ENCODE assay signal across 8 cellular contexts in the genomic region with DNA sequence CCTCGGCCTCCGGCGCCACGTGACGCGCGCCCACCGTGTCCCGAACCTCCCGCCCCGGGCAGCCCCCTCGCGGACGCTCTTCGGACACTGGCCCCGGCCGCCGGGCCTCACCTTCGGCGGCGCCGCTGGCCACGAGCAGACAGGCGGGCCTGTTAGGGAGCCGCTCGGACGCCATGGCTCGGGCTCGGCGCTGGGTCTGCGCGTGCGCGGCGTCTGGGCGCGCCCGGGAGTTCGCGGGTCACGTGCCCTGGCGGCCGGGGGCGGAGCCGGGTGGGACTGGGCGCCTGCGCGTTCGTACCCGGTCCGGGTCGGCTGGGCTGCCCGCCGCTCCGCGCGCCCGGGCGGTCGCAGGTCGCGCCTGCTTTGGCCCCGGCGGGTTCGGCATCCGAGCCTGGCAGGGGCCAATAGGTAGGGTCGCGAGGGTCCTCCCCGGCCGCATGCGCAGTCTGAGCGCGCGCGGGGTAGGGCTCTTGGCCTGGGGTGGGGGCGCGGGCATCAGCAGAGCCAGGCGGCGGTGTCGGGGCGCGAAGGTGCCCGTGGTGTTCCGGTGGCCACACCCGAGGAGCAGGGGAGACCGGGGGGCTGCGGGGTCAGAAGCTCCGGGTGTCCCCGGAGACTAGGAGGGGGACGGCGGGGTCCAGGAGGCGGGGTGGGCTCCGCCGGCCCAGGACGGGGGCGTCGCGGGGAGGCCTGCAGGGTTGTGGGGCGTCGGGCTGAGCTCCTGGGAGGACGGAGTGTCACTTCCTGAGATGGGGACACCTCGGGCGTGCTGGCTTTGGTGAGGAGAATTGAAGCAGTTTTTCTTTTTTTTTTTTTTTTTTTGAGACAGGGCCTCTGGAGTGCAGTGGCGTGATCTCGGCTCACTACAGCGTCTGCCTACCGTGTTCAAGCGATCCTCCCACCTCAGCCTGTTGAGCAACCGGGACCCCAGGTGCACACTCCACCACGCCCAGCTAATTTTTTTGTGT. TPM values are rescaled to one million over a fixed set of nuclear protein-coding genes. Genes with fewer than 3 reads are reported as not detected.
DNase-seq lines count a peak whose midpoint lies in the region; TF ChIP-seq lines count a peak whose summit lies in the region.

Gene GATD1 (minus strand): TSS at position 200 of the 968 bp plus-strand sequence. CDS start 25 bp downstream, at position 175.

- H3K27ac ChIP-seq in stomach smooth muscle (ENCODE audit: low read length) = no peak within 1 kb of the TSS

- no peaks in the 10 kb centered on the region for H3K27me3 ChIP-seq in stomach smooth muscle (ENCODE audit: control insufficient read depth in 1 of 2, insufficient read depth in 2 of 2, low read length in 2 of 2)

- H3K27me3 Mint-ChIP-seq in neural crest cell (ENCODE audit: low read depth) = no peaks in the 10 kb centered on the region

- H3K4me3 Mint-ChIP-seq in neural crest cell = peak within 1 kb of the TSS; percentile 91

- H3K9me3 Mint-ChIP-seq in neural crest cell = no peaks in the 10 kb centered on the region

- H3K4me3 ChIP-seq in fibroblast of villous mesenchyme (ENCODE audit: low read depth, low read length) = peak within 1 kb of the TSS; percentile 77
- H3K4me3 ChIP-seq in stomach smooth muscle (ENCODE audit: low read length in 2 of 2) = peak within 1 kb of the TSS; percentile 81 to 84

- peak within 1 kb of the TSS; percentile 93 for H3K27ac Mint-ChIP-seq in neural crest cell (ENCODE audit: unreplicated experiment)

- peaks cover 44% of the 10 kb centered on the region for H3K4me1 ChIP-seq in stomach smooth muscle (ENCODE audit: control insufficient read depth, insufficient read depth, low read length)

- DNase-seq in EL = peak; percentile 86
- peak; percentile 51 for DNase-seq in GOT3 (lab: John Stamatoyannopoulos, UW)
- DNase-seq in LoVo (ENCODE audit: low spot score) = peak; percentile 92
- peak; percentile 10 for DNase-seq in SIG-M5 (lab: John Stamatoyannopoulos, UW)
- DNase-seq in activated effector memory CD4-positive, alpha-beta T cell treated with anti-CD3 and anti-CD28 coated beads, Interleukin-2, amount 50 U/mL, for 16 hours = peak; percentile 98
- DNase-seq in fibroblast of villous mesenchyme (ENCODE audit: low read depth) = peak; percentile 83
- DNase-seq in neural crest cell (ENCODE audit: low read depth, low spot score) = peak; percentile 94

- H3K4me1 Mint-ChIP-seq in neural crest cell = peaks cover 26% of the 10 kb centered on the region

- no peaks in the 10 kb centered on the region for H3K36me3 Mint-ChIP-seq in neural crest cell (ENCODE audit: low read depth)

- H3K9ac ChIP-seq in stomach smooth muscle (ENCODE audit: low read length in 2 of 2) = peak within 1 kb of the TSS; percentile 69 to 84

- H3K36me3 ChIP-seq in stomach smooth muscle (ENCODE audit: control insufficient read depth in 2 of 2, insufficient read depth in 2 of 2, low read length in 2 of 2) = peaks cover 0 to 7% of the 10 kb centered on the region in 2 donors

- TF ChIP-seq CTCF in fibroblast of villous mesenchyme (IDR thresholded peaks at IDR 0.05; ENCODE audit: insufficient read depth, low read depth, low read length) = no peak
- TF ChIP-seq CTCF in neural crest cell (conservative IDR thresholded peaks at IDR 0.05) = no peak

- H3K9me3 ChIP-seq in stomach smooth muscle (ENCODE audit: control insufficient read depth in 2 of 2, low read length in 2 of 2) = no peaks in the 10 kb centered on the region

RNA-seq across cellular contexts. Expression of gene GATD1, which starts in this region (rescaled TPM):
- total RNA-seq in fibroblast of villous mesenchyme (26.3 and 44.8 TPM in 2 replicates), neural crest cell (93.6 and 94.9 TPM in 2 replicates)

Comparison
In these comparisons a context has a peak if more than half of its experiments do, and no peak if none do; other contexts are left out.
1. DNase-seq: peak in every context shown above with its lines; median percentile 98 in activated effector memory CD4-positive, alpha-beta T cell treated with anti-CD3 and anti-CD28 coated beads, Interleukin-2, amount 50 U/mL, for 16 hours; 94 in neural crest cell; 92 in LoVo; 86 in EL; 83 in fibroblast of villous mesenchyme; 51 in GOT3; 10 in SIG-M5.